In genomic region chr22:41524283-41524682, GRCh38 we compare ENCODE assay signal across 8 cellular contexts. TPM values are rescaled to one million over a fixed set of nuclear protein-coding genes. Genes with fewer than 3 reads are reported as not detected.
DNase-seq lines count a peak whose midpoint lies in the region; ATAC-seq and TF ChIP-seq lines count a peak whose summit lies in the region.

No MANE protein-coding gene starts in this region.

- H3K36me3 Mint-ChIP-seq in CD4-positive, alpha-beta memory T cell, result peaks cover 14 to 45% of the 10 kb centered on the region in 2 donors
- H3K36me3 Mint-ChIP-seq in activated CD8-positive, alpha-beta T cell treated with anti-CD3 and anti-CD28 coated beads for 36 hours (ENCODE audit: low read depth), result peaks cover 9% of the 10 kb centered on the region

- peak overlapping the region; percentile 54 for H3K27ac ChIP-seq in CD4-positive, alpha-beta memory T cell (ENCODE audit: low read depth, low read length)
- H3K27ac ChIP-seq in prostate gland, result peak overlapping the region; percentile 70

- no peak for TF ChIP-seq CTCF in activated CD8-positive, alpha-beta T cell treated with anti-CD3 and anti-CD28 coated beads for 36 hours (IDR thresholded peaks at IDR 0.05)
- TF ChIP-seq CTCF in fibroblast of villous mesenchyme (IDR thresholded peaks at IDR 0.05; ENCODE audit: insufficient read depth, low read depth, low read length), result no peak
- TF ChIP-seq CTCF in prostate gland (IDR thresholded peaks at IDR 0.05), result no peak

- intact Hi-C loops in CD4-positive, alpha-beta memory T cell (cut with micrococcal nuclease), result no loop called here
- intact Hi-C loops in activated CD8-positive, alpha-beta T cell treated with anti-CD3 and anti-CD28 coated beads for 36 hours (cut with micrococcal nuclease), result no loop called here
- intact Hi-C loops in prostate gland (cut with DNase I), result loop anchor here (10.0 kb wide), 1 partner anchor 219 kb away; the partner anchor contains the start of gene ZC3H7B

- no peak overlapping the region for H3K4me3 ChIP-seq in CD4-positive, alpha-beta memory T cell (ENCODE audit: low read length in 2 of 2)
- H3K4me3 ChIP-seq in fibroblast of villous mesenchyme (ENCODE audit: low read depth, low read length), result no peak overlapping the region
- no peak overlapping the region for H3K4me3 ChIP-seq in prostate gland

- peaks cover 15% of the 10 kb centered on the region for H3K4me1 ChIP-seq in CD4-positive, alpha-beta memory T cell (ENCODE audit: insufficient read depth, low read length)
- peaks cover 5% of the 10 kb centered on the region for H3K4me1 ChIP-seq in prostate gland (replicated peaks)

- H3K4me1 Mint-ChIP-seq in CD4-positive, alpha-beta memory T cell, result peaks cover 4 to 25% (median 12%) of the 10 kb centered on the region in 4 donors
- peaks cover 16% of the 10 kb centered on the region for H3K4me1 Mint-ChIP-seq in activated CD8-positive, alpha-beta T cell treated with anti-CD3 and anti-CD28 coated beads for 36 hours (ENCODE audit: low read depth)

- no peak for DNase-seq in CD4-positive, alpha-beta memory T cell
- no peak for DNase-seq in activated CD8-positive, alpha-beta T cell treated with anti-CD3 and anti-CD28 coated beads for 36 hours
- DNase-seq in fibroblast of villous mesenchyme (ENCODE audit: low read depth) (peak; percentile 95), prostate gland (ENCODE audit: low spot score) (peak; percentile 68)

- H3K9me3 Mint-ChIP-seq in CD4-positive, alpha-beta memory T cell, result no peaks in the 10 kb centered on the region
- no peaks in the 10 kb centered on the region for H3K9me3 Mint-ChIP-seq in activated CD8-positive, alpha-beta T cell treated with anti-CD3 and anti-CD28 coated beads for 36 hours

- no peaks in the 10 kb centered on the region for H3K27me3 Mint-ChIP-seq in CD4-positive, alpha-beta memory T cell
- no peaks in the 10 kb centered on the region for H3K27me3 Mint-ChIP-seq in activated CD8-positive, alpha-beta T cell treated with anti-CD3 and anti-CD28 coated beads for 36 hours

- 46% methylated on average over 12 of the region's 12 CpGs for WGBS in prostate gland

- H3K4me3 Mint-ChIP-seq in CD4-positive, alpha-beta memory T cell, result no peak overlapping the region
- H3K4me3 Mint-ChIP-seq in activated CD8-positive, alpha-beta T cell treated with anti-CD3 and anti-CD28 coated beads for 36 hours, result no peak overlapping the region

- CTCF ChIA-PET in CD4-positive, alpha-beta memory T cell (lab: Charles Lee; ENCODE audit: partially characterized antibody), result interaction anchor here (0.8 to 7.7 kb wide), 5 partner anchors 8 to 120 kb away, joined by 3 to 124 read pairs (median 3); no protein-coding TSS in a partner anchor
- CTCF ChIA-PET in activated CD8-positive, alpha-beta T cell treated with anti-CD3 and anti-CD28 coated beads for 36 hours (lab: Charles Lee), result interaction anchor here (0.9 to 8.4 kb wide), 3 partner anchors 11 to 123 kb away, joined by 3 to 106 read pairs (median 4); no protein-coding TSS in a partner anchor

- no peaks in the 10 kb centered on the region for H3K9me3 ChIP-seq in CD4-positive, alpha-beta memory T cell (ENCODE audit: control insufficient read depth in 1 of 2, low read length in 2 of 2)
- no peaks in the 10 kb centered on the region for H3K9me3 ChIP-seq in prostate gland

- POLR2A ChIA-PET in CD4-positive, alpha-beta memory T cell (lab: Charles Lee; ENCODE audit: partially characterized antibody), result interaction anchor here (1.3 to 4.8 kb wide), 3 partner anchors 78 to 142 kb away, joined by 5 to 34 read pairs (median 9); partner anchors contain the start of genes TEF and TOB2
- POLR2A ChIA-PET in activated CD8-positive, alpha-beta T cell treated with anti-CD3 and anti-CD28 coated beads for 36 hours (lab: Charles Lee), result interaction anchor here (1.1 to 1.5 kb wide), 3 partner anchors 18 to 127 kb away, joined by 3 to 4 read pairs (median 4); no protein-coding TSS in a partner anchor

- no peak for TF ChIP-seq POLR2A in prostate gland (IDR thresholded peaks at IDR 0.05)

- ATAC-seq in activated CD8-positive, alpha-beta T cell treated with anti-CD3 and anti-CD28 coated beads for 36 hours, result peak; percentile 4
- ATAC-seq in HG03442 (IDR thresholded peaks at IDR 0.05; ENCODE audit: unreplicated experiment), result no peak
- no peak for ATAC-seq in HG03196 (IDR thresholded peaks at IDR 0.05; ENCODE audit: unreplicated experiment)
- ATAC-seq in HG02981 (IDR thresholded peaks at IDR 0.05; ENCODE audit: unreplicated experiment), result no peak
- ATAC-seq in HG03565 (IDR thresholded peaks at IDR 0.05; ENCODE audit: unreplicated experiment), result no peak

- peak overlapping the region; percentile 57 to 84 (median 72) for H3K27ac Mint-ChIP-seq in CD4-positive, alpha-beta memory T cell
- H3K27ac Mint-ChIP-seq in activated CD8-positive, alpha-beta T cell treated with anti-CD3 and anti-CD28 coated beads for 36 hours, result peak overlapping the region; percentile 76

- peaks cover 39% of the 10 kb centered on the region for H3K36me3 ChIP-seq in CD4-positive, alpha-beta memory T cell (ENCODE audit: insufficient read depth, low read length)
- H3K36me3 ChIP-seq in prostate gland, result peaks cover 0 to 20% of the 10 kb centered on the region in 2 donors

- H3K27me3 ChIP-seq in CD4-positive, alpha-beta memory T cell (ENCODE audit: insufficient read depth, low read length), result no peaks in the 10 kb centered on the region
- H3K27me3 ChIP-seq in prostate gland (replicated peaks; ENCODE audit: insufficient read depth), result no peaks in the 10 kb centered on the region

RNA-seq across cellular contexts. Expression of gene POLR3H, which starts 20.0 kb away (rescaled TPM):
- total RNA-seq in CD4-positive, alpha-beta memory T cell, result 10 to 100 TPM; 43.6 to 43.7 TPM
- polyA plus RNA-seq in CD4-positive, alpha-beta memory T cell, result 10 to 100 TPM; 20.7 to 21.8 TPM
- 10 to 100 TPM; 26.8 to 29.0 TPM for total RNA-seq in activated CD8-positive, alpha-beta T cell treated with anti-CD3 and anti-CD28 coated beads for 36 hours
- total RNA-seq in fibroblast of villous mesenchyme (24.8 and 28.1 TPM in 2 replicates), prostate gland (10 to 100 TPM; 27.8 to 29.1 TPM)

RNA-seq across cellular contexts. Expression of gene CSDC2, which starts 36.5 kb away (rescaled TPM):
- total RNA-seq in CD4-positive, alpha-beta memory T cell, result not detected
- not detected for polyA plus RNA-seq in CD4-positive, alpha-beta memory T cell
- not detected for total RNA-seq in activated CD8-positive, alpha-beta T cell treated with anti-CD3 and anti-CD28 coated beads for 36 hours
- total RNA-seq in fibroblast of villous mesenchyme (1.9 and 2.2 TPM in 2 replicates), prostate gland (10 to 100 TPM in 1 of 2 donors, 1 to 10 TPM in 1; 7.2 to 93.6 TPM)

RNA-seq across cellular contexts. Expression of gene ACO2, which starts 55.4 kb away (rescaled TPM):
- 10 to 100 TPM; 64.8 to 65.0 TPM for total RNA-seq in CD4-positive, alpha-beta memory T cell
- 10 to 100 TPM; 79.6 to 81.2 TPM for polyA plus RNA-seq in CD4-positive, alpha-beta memory T cell
- 10 to 100 TPM; 96.5 to 97.7 TPM for total RNA-seq in activated CD8-positive, alpha-beta T cell treated with anti-CD3 and anti-CD28 coated beads for 36 hours
- 50.6 and 69.1 TPM in 2 replicates for total RNA-seq in fibroblast of villous mesenchyme
- total RNA-seq in prostate gland, result 100 to 1,000 TPM; 100 to 177 TPM

RNA-seq across cellular contexts. Expression of gene PHF5A, which starts 55.8 kb away (rescaled TPM):
- 10 to 100 TPM; 37.7 to 39.2 TPM for total RNA-seq in CD4-positive, alpha-beta memory T cell
- 10 to 100 TPM; 19.7 to 31.6 TPM for polyA plus RNA-seq in CD4-positive, alpha-beta memory T cell
- total RNA-seq in activated CD8-positive, alpha-beta T cell treated with anti-CD3 and anti-CD28 coated beads for 36 hours, result 10 to 100 TPM; 65.2 to 70.4 TPM
- 38.0 and 51.0 TPM in 2 replicates for total RNA-seq in fibroblast of villous mesenchyme
- 10 to 100 TPM; 35.8 to 40.2 TPM for total RNA-seq in prostate gland

Comparison
In these comparisons a context has a peak if more than half of its experiments do, and no peak if none do; other contexts are left out.
1. DNase-seq: peak in fibroblast of villous mesenchyme (single experiment) and prostate gland (single experiment); none in CD4-positive, alpha-beta memory T cell (0 of 5) and activated CD8-positive, alpha-beta T cell treated with anti-CD3 and anti-CD28 coated beads for 36 hours (single experiment).